ENCODE assay signal across 1 cellular context in genomic region chr16:11734025-11734652, GRCh38.
TF ChIP-seq lines count a peak whose summit lies in the region.

No MANE protein-coding gene starts in this region.

TF ChIP-seq in K562, 482 proteins besides CTCF, POLR2A, EP300 and RAD21 (continued from another document and continues in another):
- TF ChIP-seq ZNF740 (CRISPR knock-in tag; IDR thresholded peaks at IDR 0.05) (no peak), ZNF740 (tag; IDR thresholded peaks at IDR 0.05) (no peak), ZFX (CRISPR knock-in tag; IDR thresholded peaks at IDR 0.05) (no peak; the same call in 1 of the 2 replicates), ASH1L (IDR thresholded peaks at IDR 0.05; ENCODE audit: borderline replicate concordance, low read depth, partially characterized antibody) (no peak), ZBTB12 (CRISPR knock-in tag; IDR thresholded peaks at IDR 0.05) (no peak), FOXJ2 (tag; IDR thresholded peaks at IDR 0.05) (peak; percentile 76; the same call in 1 of the 2 replicates), AFF1 (IDR thresholded peaks at IDR 0.05; ENCODE audit: low read depth in 1 of 2, partially characterized antibody in 2 of 2) (no peak), TRIM24 (IDR thresholded peaks at IDR 0.05) (no peak), BRCA1 (IDR thresholded peaks at IDR 0.05) (no peak), BRCA1 (CRISPR knock-in tag; IDR thresholded peaks at IDR 0.05) (no peak), THRA (IDR thresholded peaks at IDR 0.05) (no peak), ELF4 (CRISPR knock-in tag; IDR thresholded peaks at IDR 0.05) (no peak), ZNF449 (CRISPR knock-in tag; IDR thresholded peaks at IDR 0.05) (no peak), MEF2D (tag; conservative IDR thresholded peaks at IDR 0.05; ENCODE audit: low read depth) (peak; percentile 98), PCBP2 (IDR thresholded peaks at IDR 0.05; ENCODE audit: low read depth, low read length, poor library complexity, severe bottlenecking) (no peak), NR0B1 (IDR thresholded peaks at IDR 0.05; ENCODE audit: partially characterized antibody) (no peak), ZKSCAN8 (CRISPR knock-in tag; IDR thresholded peaks at IDR 0.05) (0 out of 2 replicates have a peak, but pooled peaks have one; percentile 36), MTA3 (IDR thresholded peaks at IDR 0.05; ENCODE audit: borderline replicate concordance) (no peak), BRD4 (IDR thresholded peaks at IDR 0.05) (no peak), ZNF316 (IDR thresholded peaks at IDR 0.05) (no peak), GATAD2B (IDR thresholded peaks at IDR 0.05; ENCODE audit: borderline replicate concordance) (no peak), E2F1 (CRISPR knock-in tag; IDR thresholded peaks at IDR 0.05) (no peak), HNRNPUL1 (IDR thresholded peaks at IDR 0.05; ENCODE audit: low read length) (no peak), ZNF695 (CRISPR knock-in tag; IDR thresholded peaks at IDR 0.05) (no peak), FOXA1 (IDR thresholded peaks at IDR 0.05; ENCODE audit: borderline replicate concordance) (no peak), FOXK1 (CRISPR knock-in tag; IDR thresholded peaks at IDR 0.05; ENCODE audit: borderline replicate concordance) (no peak), TAF1 (IDR thresholded peaks at IDR 0.05; ENCODE audit: control insufficient read depth, extremely low read depth, insufficient read depth, low read length, severe bottlenecking) (no peak), BACH1 (tag; IDR thresholded peaks at IDR 0.05) (no peak), RBM17 (IDR thresholded peaks at IDR 0.05; ENCODE audit: borderline replicate concordance, low read depth, low read length) (no peak), ZNF77 (CRISPR knock-in tag; IDR thresholded peaks at IDR 0.05) (no peak), NCOA6 (IDR thresholded peaks at IDR 0.05) (no peak), NR3C1 (CRISPR knock-in tag; IDR thresholded peaks at IDR 0.05) (no peak), ZNF217 (CRISPR knock-in tag; IDR thresholded peaks at IDR 0.05) (no peak), ARHGAP35 (IDR thresholded peaks at IDR 0.05; ENCODE audit: partially characterized antibody) (no peak), ZNF354B (CRISPR knock-in tag; IDR thresholded peaks at IDR 0.05) (no peak), MECOM (CRISPR knock-in tag; IDR thresholded peaks at IDR 0.05) (no peak), MLX (CRISPR knock-in tag; conservative IDR thresholded peaks at IDR 0.05) (no peak), CCNT2 (IDR thresholded peaks at IDR 0.05; ENCODE audit: borderline replicate concordance, extremely low read depth, insufficient read length, low read depth, low read length) (no peak), GATAD2A (IDR thresholded peaks at IDR 0.05) (no peak), RBM22 (IDR thresholded peaks at IDR 0.05; ENCODE audit: low read depth, low read length, poor library complexity, severe bottlenecking) (no peak), CHD1 (IDR thresholded peaks at IDR 0.05; ENCODE audit: low read length) (no peak), ATF3 (IDR thresholded peaks at IDR 0.05) (no peak), ATF3 (CRISPR knock-in tag; conservative IDR thresholded peaks at IDR 0.05) (no peak), REST (CRISPR knock-in tag; IDR thresholded peaks at IDR 0.05; ENCODE audit: low read depth) (no peak), SMARCE1 (IDR thresholded peaks at IDR 0.05) (peak; percentile 85), RBM15 (IDR thresholded peaks at IDR 0.05; ENCODE audit: insufficient read depth, low read length) (no peak), SMAD2 (IDR thresholded peaks at IDR 0.05; ENCODE audit: low read depth, low read length) (no peak), JUNB (CRISPR knock-in tag; conservative IDR thresholded peaks at IDR 0.05) (no peak), CHD4 (IDR thresholded peaks at IDR 0.05; ENCODE audit: insufficient read depth, insufficient replicate concordance, low read depth, low read length, poor library complexity, severe bottlenecking) (no peak), STAT5A (IDR thresholded peaks at IDR 0.05; ENCODE audit: borderline replicate concordance, low read length) (peak; percentile 67), ZC3H4 (CRISPR knock-in tag; IDR thresholded peaks at IDR 0.05; ENCODE audit: borderline replicate concordance) (no peak), FOXJ3 (CRISPR knock-in tag; IDR thresholded peaks at IDR 0.05) (no peak), ZNF395 (CRISPR knock-in tag; IDR thresholded peaks at IDR 0.05) (no peak)
